ENCODE assay signal across 8 cellular contexts in genomic region chr9:36572515-36573418, GRCh38. TPM values are rescaled to one million over a fixed set of nuclear protein-coding genes. Genes with fewer than 3 reads are reported as not detected.
DNase-seq lines count a peak whose midpoint lies in the region; ATAC-seq, FAIRE-seq and TF ChIP-seq lines count a peak whose summit lies in the region.

Gene MELK (plus strand): TSS chr9:36572895. CDS start chr9:36581682, 8,787 bp downstream.

- DNase-seq in D721Med (ENCODE audit: insufficient read length, low spot score) (peak; percentile 88), KG1 (lab: John Stamatoyannopoulos, UW) (peak; percentile 68), RWPE2 (ENCODE audit: low spot score) (peak; percentile 80), fibroblast of pulmonary artery (ENCODE audit: low read depth) (peak; percentile 71)
- DNase-seq in activated T-helper 2 cell treated with anti-CD3 and anti-CD28 coated beads, Interferon-gamma antibody, Interleukin-2, Interleukin-4, amounts not matched to agents 10 μg/mL and 5 μg/mL and 100 μg/mL, durations not matched to agents 14 hours and 24 hours and 36 hours (ENCODE audit: low spot score), result peak; percentile 82
- peak; percentile 91 for DNase-seq in natural killer cell treated with Interleukin-12 subunit alpha and Interleukin-12 subunit beta and Interleukin-15 and Interleukin-18, amount 100 ng/mL, for 72 hours (ENCODE audit: low spot score)
- peak; percentile 51 to 85 (median 76) for DNase-seq in stimulated activated naive CD4-positive, alpha-beta T cell (lab: John Stamatoyannopoulos, UW)

- TF ChIP-seq CTCF in D721Med (IDR thresholded peaks at IDR 0.05; ENCODE audit: insufficient read depth, missing control alignments) (no peak), RWPE2 (IDR thresholded peaks at IDR 0.05; ENCODE audit: poor library complexity, severe bottlenecking) (no peak), fibroblast of pulmonary artery (IDR thresholded peaks at IDR 0.05; ENCODE audit: low read length, missing control alignments) (no peak)

- no peaks in the 10 kb centered on the region for H3K9me3 ChIP-seq in RWPE2 (ENCODE audit: severe bottlenecking)

- H3K9me3 Mint-ChIP-seq in activated T-helper 2 cell treated with anti-CD3 and anti-CD28 coated beads, Interferon-gamma antibody, Interleukin-2, Interleukin-4, amounts not matched to agents 10 μg/mL and 5 μg/mL and 100 μg/mL, durations not matched to agents 14 hours and 24 hours and 36 hours, result no peaks in the 10 kb centered on the region
- no peaks in the 10 kb centered on the region for H3K9me3 Mint-ChIP-seq in natural killer cell treated with Interleukin-12 subunit alpha and Interleukin-12 subunit beta and Interleukin-15 and Interleukin-18, amount 100 ng/mL, for 72 hours

- H3K4me3 ChIP-seq in RWPE2 (ENCODE audit: severe bottlenecking), result peak within 1 kb of the TSS; percentile 96
- H3K4me3 ChIP-seq in fibroblast of pulmonary artery (replicated peaks; ENCODE audit: low read depth, low read length), result peak within 1 kb of the TSS; percentile 90

- peaks cover 33% of the 10 kb centered on the region for H3K36me3 Mint-ChIP-seq in activated T-helper 2 cell treated with anti-CD3 and anti-CD28 coated beads, Interferon-gamma antibody, Interleukin-2, Interleukin-4, amounts not matched to agents 10 μg/mL and 5 μg/mL and 100 μg/mL, durations not matched to agents 14 hours and 24 hours and 36 hours (ENCODE audit: low read depth)
- peaks cover 6% of the 10 kb centered on the region for H3K36me3 Mint-ChIP-seq in natural killer cell treated with Interleukin-12 subunit alpha and Interleukin-12 subunit beta and Interleukin-15 and Interleukin-18, amount 100 ng/mL, for 72 hours

- FAIRE-seq in D721Med (lab: Jason Lieb, UNC), result no peak

- intact Hi-C loops in activated T-helper 2 cell treated with anti-CD3 and anti-CD28 coated beads, Interferon-gamma antibody, Interleukin-2, Interleukin-4, amounts not matched to agents 10 μg/mL and 5 μg/mL and 100 μg/mL, durations not matched to agents 14 hours and 24 hours and 36 hours (cut with micrococcal nuclease), result loop anchor here (5.0 kb wide), 2 partner anchors 85 to 170 kb away; partner anchors contain the start of gene RNF38

- peaks cover 25% of the 10 kb centered on the region for H3K4me1 Mint-ChIP-seq in activated T-helper 2 cell treated with anti-CD3 and anti-CD28 coated beads, Interferon-gamma antibody, Interleukin-2, Interleukin-4, amounts not matched to agents 10 μg/mL and 5 μg/mL and 100 μg/mL, durations not matched to agents 14 hours and 24 hours and 36 hours (ENCODE audit: low read depth)
- peaks cover 15 to 23% of the 10 kb centered on the region in 2 donors for H3K4me1 Mint-ChIP-seq in natural killer cell treated with Interleukin-12 subunit alpha and Interleukin-12 subunit beta and Interleukin-15 and Interleukin-18, amount 100 ng/mL, for 72 hours (ENCODE audit: low read depth in 2 of 2)

- H3K4me1 ChIP-seq in RWPE2 (ENCODE audit: insufficient read depth, poor library complexity, severe bottlenecking), result peaks cover 17% of the 10 kb centered on the region

- H3K27ac ChIP-seq in RWPE2 (ENCODE audit: poor library complexity, severe bottlenecking), result peak within 1 kb of the TSS; percentile 68

- ATAC-seq in GM21423 (IDR thresholded peaks at IDR 0.05; ENCODE audit: unreplicated experiment), result peak; percentile 72
- ATAC-seq in RWPE2 (ENCODE audit: low read depth), result peak; percentile 79
- ATAC-seq in natural killer cell treated with Interleukin-12 subunit alpha and Interleukin-12 subunit beta and Interleukin-15 and Interleukin-18, amount 100 ng/mL, for 72 hours, result peak; percentile 95 to 96

- H3K27me3 Mint-ChIP-seq in activated T-helper 2 cell treated with anti-CD3 and anti-CD28 coated beads, Interferon-gamma antibody, Interleukin-2, Interleukin-4, amounts not matched to agents 10 μg/mL and 5 μg/mL and 100 μg/mL, durations not matched to agents 14 hours and 24 hours and 36 hours (ENCODE audit: low read depth), result peaks cover 5% of the 10 kb centered on the region
- no peaks in the 10 kb centered on the region for H3K27me3 Mint-ChIP-seq in natural killer cell treated with Interleukin-12 subunit alpha and Interleukin-12 subunit beta and Interleukin-15 and Interleukin-18, amount 100 ng/mL, for 72 hours

- H3K4me3 Mint-ChIP-seq in activated T-helper 2 cell treated with anti-CD3 and anti-CD28 coated beads, Interferon-gamma antibody, Interleukin-2, Interleukin-4, amounts not matched to agents 10 μg/mL and 5 μg/mL and 100 μg/mL, durations not matched to agents 14 hours and 24 hours and 36 hours (ENCODE audit: low read depth), result peak within 1 kb of the TSS; percentile 97
- peak within 1 kb of the TSS; percentile 95 for H3K4me3 Mint-ChIP-seq in natural killer cell treated with Interleukin-12 subunit alpha and Interleukin-12 subunit beta and Interleukin-15 and Interleukin-18, amount 100 ng/mL, for 72 hours

- H3K27ac Mint-ChIP-seq in activated T-helper 2 cell treated with anti-CD3 and anti-CD28 coated beads, Interferon-gamma antibody, Interleukin-2, Interleukin-4, amounts not matched to agents 10 μg/mL and 5 μg/mL and 100 μg/mL, durations not matched to agents 14 hours and 24 hours and 36 hours, result peak within 1 kb of the TSS; percentile 90
- H3K27ac Mint-ChIP-seq in natural killer cell treated with Interleukin-12 subunit alpha and Interleukin-12 subunit beta and Interleukin-15 and Interleukin-18, amount 100 ng/mL, for 72 hours, result peak within 1 kb of the TSS; percentile 86 to 88

- H3K27me3 ChIP-seq in RWPE2 (ENCODE audit: insufficient read depth, poor library complexity, severe bottlenecking), result no peaks in the 10 kb centered on the region

- H3K36me3 ChIP-seq in RWPE2 (ENCODE audit: low read depth), result peaks cover 42% of the 10 kb centered on the region

RNA-seq across cellular contexts. Expression of gene MELK, which starts in this region (rescaled TPM):
- 56.3 and 57.9 TPM in 2 replicates for total RNA-seq in activated T-helper 2 cell treated with anti-CD3 and anti-CD28 coated beads, Interferon-gamma antibody, Interleukin-2, Interleukin-4, amounts not matched to agents 10 μg/mL and 5 μg/mL and 100 μg/mL, durations not matched to agents 14 hours and 24 hours and 36 hours
- total RNA-seq in natural killer cell treated with Interleukin-12 subunit alpha and Interleukin-12 subunit beta and Interleukin-15 and Interleukin-18, amount 100 ng/mL, for 72 hours, result 10 to 100 TPM; 25.3 to 53.6 TPM

Comparison
In these comparisons a context has a peak if more than half of its experiments do, and no peak if none do; other contexts are left out.
1. Peak in every context shown above with its lines: DNase-seq, ATAC-seq, H3K4me3 ChIP-seq and H3K27ac ChIP-seq.